ENCODE assay signal across 2 cellular contexts in the genomic region with DNA sequence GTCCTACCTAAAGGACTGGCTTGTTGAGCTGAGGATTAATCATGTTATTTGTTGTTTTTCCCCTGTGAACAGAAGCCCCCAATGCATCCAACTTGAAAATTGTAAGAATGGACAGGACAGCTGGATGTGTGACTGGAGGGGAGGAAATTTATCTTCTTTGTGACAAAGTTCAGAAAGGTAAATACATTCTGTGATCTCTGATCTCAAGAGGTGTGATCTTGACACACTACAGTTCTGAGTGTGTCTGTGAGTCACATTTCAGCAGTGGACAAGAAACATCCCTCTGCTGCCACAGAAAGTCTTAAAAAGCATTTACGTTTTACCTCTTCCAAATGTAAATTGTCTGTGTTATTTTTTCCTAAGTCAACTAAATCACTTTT.
TF ChIP-seq lines count a peak whose summit lies in the region.

No MANE protein-coding gene starts in this region.

TF ChIP-seq in HepG2, 621 proteins besides CTCF, POLR2A, EP300 and RAD21 (continued from another document and continues in another):
- no peak for TF ChIP-seq FOXA1 (IDR thresholded peaks at IDR 0.05)
- peak; percentile 60; the same call in 1 of the 2 replicates for TF ChIP-seq FOXA1 (CRISPR knock-in tag; IDR thresholded peaks at IDR 0.05)
- peak; percentile 74; the same call in 1 of the 2 replicates for TF ChIP-seq HMG20A (CRISPR knock-in tag; IDR thresholded peaks at IDR 0.05; ENCODE audit: borderline replicate concordance)
- no peak for TF ChIP-seq SMAD9 (CRISPR knock-in tag; IDR thresholded peaks at IDR 0.05)
- no peak for TF ChIP-seq RBM22 (optimal IDR thresholded peaks at IDR 0.05; ENCODE audit: low read length)
- no peak for TF ChIP-seq NR2F1 (CRISPR knock-in tag; IDR thresholded peaks at IDR 0.05)
- TF ChIP-seq RBAK (CRISPR knock-in tag; IDR thresholded peaks at IDR 0.05) = no peak
- TF ChIP-seq, protein P1, sequence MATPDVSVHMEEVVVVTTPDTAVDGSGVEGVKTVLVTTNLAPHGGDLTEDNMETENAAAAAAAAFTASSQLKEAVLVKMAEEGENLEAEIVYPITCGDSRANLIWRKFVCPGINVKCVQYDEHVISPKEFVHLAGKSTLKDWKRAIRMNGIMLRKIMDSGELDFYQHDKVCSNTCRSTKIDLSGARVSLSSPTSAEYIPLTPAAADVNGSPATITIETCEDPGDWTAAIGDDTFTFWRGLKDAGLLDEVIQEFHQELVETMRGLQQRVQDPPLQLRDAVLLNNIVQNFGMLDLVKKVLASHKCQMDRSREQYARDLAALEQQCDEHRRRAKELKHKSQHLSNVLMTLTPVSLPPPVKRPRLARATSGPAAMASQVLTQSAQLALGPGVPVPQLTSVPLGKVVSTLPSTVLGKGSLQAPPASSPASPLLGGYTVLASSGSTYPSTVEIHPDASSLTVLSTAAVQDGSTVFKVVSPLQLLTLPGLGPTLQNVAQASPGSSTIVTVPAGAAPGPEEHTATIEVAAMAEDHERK (CRISPR knock-in tag; IDR thresholded peaks at IDR 0.05; ENCODE audit: low read depth) = no peak
- TF ChIP-seq ZBTB26 (CRISPR knock-in tag; IDR thresholded peaks at IDR 0.05; ENCODE audit: borderline replicate concordance) = no peak
- no peak for TF ChIP-seq ZNF773 (CRISPR knock-in tag; IDR thresholded peaks at IDR 0.05; ENCODE audit: borderline replicate concordance)
- TF ChIP-seq MBD4 (IDR thresholded peaks at IDR 0.05; ENCODE audit: borderline replicate concordance, low read length) = peak; percentile 33; the same call in 1 of the 2 replicates
- no peak for TF ChIP-seq SMAD1 (CRISPR knock-in tag; IDR thresholded peaks at IDR 0.05; ENCODE audit: borderline replicate concordance, low read depth)
- TF ChIP-seq ZNF660 (CRISPR knock-in tag; IDR thresholded peaks at IDR 0.05; ENCODE audit: borderline replicate concordance, low read depth) = no peak
- no peak for TF ChIP-seq MLX (CRISPR knock-in tag; IDR thresholded peaks at IDR 0.05)
- TF ChIP-seq ZNF607 (CRISPR knock-in tag; IDR thresholded peaks at IDR 0.05; ENCODE audit: borderline replicate concordance) = no peak
- no peak for TF ChIP-seq ZSCAN31 (CRISPR knock-in tag; IDR thresholded peaks at IDR 0.05; ENCODE audit: low read depth)
- TF ChIP-seq HOXA5 (CRISPR knock-in tag; IDR thresholded peaks at IDR 0.05) = 0 out of 2 replicates have a peak, but pooled peaks have one; percentile 29
- TF ChIP-seq ZNF510 (CRISPR knock-in tag; IDR thresholded peaks at IDR 0.05; ENCODE audit: low read depth) = no peak
- no peak for TF ChIP-seq SRSF9 (IDR thresholded peaks at IDR 0.05; ENCODE audit: borderline replicate concordance, insufficient read depth, low read depth, low read length, poor library complexity, severe bottlenecking)
- no peak for TF ChIP-seq SCMH1 (CRISPR knock-in tag; IDR thresholded peaks at IDR 0.05; ENCODE audit: borderline replicate concordance)
- TF ChIP-seq STAG1 (CRISPR knock-in tag; IDR thresholded peaks at IDR 0.05) = no peak
- TF ChIP-seq ZNF512 (CRISPR knock-in tag; IDR thresholded peaks at IDR 0.05) = no peak
- TF ChIP-seq, protein P2, sequence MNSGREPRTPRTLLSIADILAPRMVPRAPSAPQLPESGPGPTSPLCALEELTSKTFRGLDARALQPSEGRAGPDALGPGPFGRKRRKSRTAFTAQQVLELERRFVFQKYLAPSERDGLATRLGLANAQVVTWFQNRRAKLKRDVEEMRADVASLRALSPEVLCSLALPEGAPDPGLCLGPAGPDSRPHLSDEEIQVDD (CRISPR knock-in tag; IDR thresholded peaks at IDR 0.05; ENCODE audit: borderline replicate concordance) = no peak
- TF ChIP-seq NRL (CRISPR knock-in tag; IDR thresholded peaks at IDR 0.05; ENCODE audit: borderline replicate concordance) = no peak
- no peak for TF ChIP-seq MBNL3 (CRISPR knock-in tag; conservative IDR thresholded peaks at IDR 0.05)
- TF ChIP-seq NR2F6 (IDR thresholded peaks at IDR 0.05) = no peak
- TF ChIP-seq NR2F6 (CRISPR knock-in tag; IDR thresholded peaks at IDR 0.05) = no peak
- no peak for TF ChIP-seq KDM6A (CRISPR knock-in tag; IDR thresholded peaks at IDR 0.05; ENCODE audit: low read depth)
- 0 out of 2 replicates have a peak, but pooled peaks have one; percentile 24 for TF ChIP-seq RARA (CRISPR knock-in tag; IDR thresholded peaks at IDR 0.05)
- TF ChIP-seq ZSCAN30 (CRISPR knock-in tag; IDR thresholded peaks at IDR 0.05) = no peak

TF ChIP-seq in WTC11, 78 proteins besides CTCF, POLR2A, EP300 and RAD21 (continued from another document):
- no peak for TF ChIP-seq CREB1 (CRISPR knock-in tag; IDR thresholded peaks at IDR 0.05)
- TF ChIP-seq MYBL2 (CRISPR knock-in tag; IDR thresholded peaks at IDR 0.05) = no peak
TF ChIP-seq in WTC11: peak in this region for 0.
